Comparison of ENCODE assay signal across 15 cellular contexts in genomic region chr5:59645380-59645779, GRCh38.
DNase-seq lines count a peak whose midpoint lies in the region; ATAC-seq and TF ChIP-seq lines count a peak whose summit lies in the region.
"Had no signal": no experiment of that assay in that cellular context is flagged by ENCODE, and none has a peak within 500 bp of the region (broad histone marks: within the 10 kb centered on the region; RNA-seq: fewer than 3 reads in every experiment).

No MANE protein-coding gene starts in this region.

- H3K27me3 ChIP-seq in ACC112 (ENCODE audit: insufficient read depth, low read length) = no peaks in the 10 kb centered on the region
- H3K27me3 ChIP-seq in KMS-11 (ENCODE audit: insufficient read depth, low read depth) = no peaks in the 10 kb centered on the region
- H3K27me3 ChIP-seq in spleen (replicated peaks in 1 of 7) = no peaks in the 10 kb centered on the region

- H3K79me2 ChIP-seq in ACC112 (ENCODE audit: control insufficient read depth, insufficient read depth, low read length, unreplicated experiment) (no peaks in the 10 kb centered on the region), KMS-11 (ENCODE audit: insufficient read depth, low read depth) (no peaks in the 10 kb centered on the region)

- H3K36me3 ChIP-seq in ACC112 (ENCODE audit: insufficient read depth, low read length) (no peaks in the 10 kb centered on the region), KMS-11 (ENCODE audit: insufficient read depth) (no peaks in the 10 kb centered on the region), spleen (no peaks in the 10 kb centered on the region)

- no peaks in the 10 kb centered on the region for H4K20me1 ChIP-seq in KMS-11 (ENCODE audit: insufficient read depth)

- H2AFZ ChIP-seq in ACC112 (ENCODE audit: low read length, unreplicated experiment) (peak overlapping the region; percentile 45), KMS-11 (ENCODE audit: low read depth) (peak overlapping the region; percentile 34)

- no peaks in the 10 kb centered on the region for H3K9me3 ChIP-seq in spleen

- H3K4me1 ChIP-seq in ACC112 (ENCODE audit: control insufficient read depth, insufficient read depth, low read length, unreplicated experiment) (peaks cover 7% of the 10 kb centered on the region), KMS-11 (ENCODE audit: low read depth, poor library complexity, severe bottlenecking) (peaks cover 29% of the 10 kb centered on the region), spleen (peaks cover 0 to 7% (median 1%) of the 10 kb centered on the region in 6 donors)

- peak overlapping the region; percentile 77 for H3K4me2 ChIP-seq in KMS-11

- peak overlapping the region; percentile 20; the same call in 1 of the 2 replicates for H3K9ac ChIP-seq in KMS-11

- WGBS in spleen, 5 donors = 46 to 67% (median 53%) methylated on average over 2 of the region's 2 CpGs

- no peak for TF ChIP-seq CTCF in KMS-11 (conservative IDR thresholded peaks at IDR 0.05; ENCODE audit: low read depth, low read length)
- no peak for TF ChIP-seq CTCF in epithelial cell of proximal tubule (conservative IDR thresholded peaks at IDR 0.05; ENCODE audit: low read depth, low read length)
- TF ChIP-seq CTCF in spleen (IDR thresholded peaks at IDR 0.05 in 8 of 11, conservative IDR thresholded peaks at IDR 0.05 in 3 of 11) = no peak

- H3K27ac ChIP-seq in ACC112 (ENCODE audit: low read depth, low read length) (no peak overlapping the region), KMS-11 (peak overlapping the region; percentile 48), spleen (no peak overlapping the region)
- H3K27ac ChIP-seq: SK-N-MC had no signal

- TF ChIP-seq POLR2A in spleen (IDR thresholded peaks at IDR 0.05) = no peak

- intact Hi-C loops in spleen (cut with DNase I; ENCODE audit: low total_unique reads) = no loop called here

- H3K4me3 ChIP-seq in ACC112 (ENCODE audit: low read depth, low read length) (no peak overlapping the region), KMS-11 (IDR thresholded peaks at IDR 0.05; ENCODE audit: insufficient read depth, low read depth, low read length) (no peak overlapping the region), epithelial cell of proximal tubule (ENCODE audit: low read depth, low read length) (peak overlapping the region; percentile 9), spleen (no peak overlapping the region)
- H3K4me3 ChIP-seq: SK-N-MC had no signal

- DNase-seq in epithelial cell of proximal tubule (ENCODE audit: low read depth) (no peak), spleen (no peak)
- no peak for DNase-seq in stimulated activated CD4-positive, alpha-beta T cell treated with anti-CD3 and anti-CD28 coated beads, Interleukin-4, amount 100 ng/mL, for 1 hour
- DNase-seq: CD8-positive, alpha-beta memory T cell; DMS53; IMR-90; NCI-H1092 treated with DMSO at 0.1 percent for 48 hours; NCI-H748 treated with DMSO at 0.1 percent for 48 hours; SHP77 had no signal

- ATAC-seq in GM18511 (IDR thresholded peaks at IDR 0.05; ENCODE audit: unreplicated experiment) = peak; percentile 60
- ATAC-seq in GM21786 (IDR thresholded peaks at IDR 0.05; ENCODE audit: unreplicated experiment) = no peak
- no peak for ATAC-seq in HG02885 (IDR thresholded peaks at IDR 0.05; ENCODE audit: poor library complexity, unreplicated experiment)
